In genomic region chr4:108884596-108884995, GRCh38 we compare ENCODE assay signal across 1 cellular context.
TF ChIP-seq lines count a peak whose summit lies in the region.

No MANE protein-coding gene starts in this region.

TF ChIP-seq in K562, 482 proteins besides CTCF, POLR2A, EP300 and RAD21 (continued from another document):
- no peak for TF ChIP-seq MGA (IDR thresholded peaks at IDR 0.05)
- TF ChIP-seq MIER1 (IDR thresholded peaks at IDR 0.05; ENCODE audit: low read depth), result no peak
- TF ChIP-seq ZNF609 (CRISPR knock-in tag; IDR thresholded peaks at IDR 0.05; ENCODE audit: borderline replicate concordance), result no peak
- TF ChIP-seq FOXJ2 (tag; IDR thresholded peaks at IDR 0.05), result no peak
- TF ChIP-seq E2F6 (IDR thresholded peaks at IDR 0.05; ENCODE audit: borderline replicate concordance in 1 of 2, extremely low read depth in 1 of 2, insufficient read depth in 1 of 2, insufficient read length in 1 of 2, low read depth in 1 of 2, low read length in 1 of 2, poor library complexity in 1 of 2, severe bottlenecking in 1 of 2), result no peak
- no peak for TF ChIP-seq ZNF134 (CRISPR knock-in tag; conservative IDR thresholded peaks at IDR 0.05)
- TF ChIP-seq ZNF121 (CRISPR knock-in tag; conservative IDR thresholded peaks at IDR 0.05), result no peak
- no peak for TF ChIP-seq GTF3C2 (IDR thresholded peaks at IDR 0.05; ENCODE audit: borderline replicate concordance, extremely low read depth, insufficient read length)
